ENCODE assay signal across 17 cellular contexts in genomic region chr2:85001595-85001994, GRCh38. TPM values are rescaled to one million over a fixed set of nuclear protein-coding genes. Genes with fewer than 3 reads are reported as not detected.
DNase-seq lines count a peak whose midpoint lies in the region; ATAC-seq, FAIRE-seq and TF ChIP-seq lines count a peak whose summit lies in the region.
"Had no signal": no experiment of that assay in that cellular context is flagged by ENCODE, and none has a peak within 500 bp of the region (broad histone marks: within the 10 kb centered on the region; RNA-seq: fewer than 3 reads in every experiment).

No MANE protein-coding gene starts in this region.

- peak overlapping the region; percentile 42 for H3K27ac Mint-ChIP-seq in stimulated activated naive B cell treated with anti-CD40 and anti-IgM and Interleukin-4, amounts not matched to agents 10 μg/mL and 1 μg/mL and 100 μg/mL, for 72 hours
- H3K27ac Mint-ChIP-seq: stimulated activated memory B cell treated with anti-CD40 and anti-IgM and Interleukin-4, amounts not matched to agents 10 μg/mL and 1 μg/mL and 100 μg/mL, for 72 hours had no signal

- CTCF ChIA-PET in Panc1 (lab: Charles Lee) = interaction anchor here (0.6 kb wide), 1 partner anchor 111 kb away, joined by 4 read pairs; no protein-coding TSS in a partner anchor

- no TSS peak for BruUV-seq in Panc1 (replicated peaks; lab: Mats Ljungman, UMichigan)

- POLR2A ChIA-PET in Panc1 (lab: Charles Lee) = no interaction called here

- H3K36me3 ChIP-seq in Panc1 (ENCODE audit: control insufficient read depth, insufficient read depth, low read length) (no peaks in the 10 kb centered on the region), bronchial epithelial cell (ENCODE audit: control insufficient read depth, insufficient read depth, low read length) (no peaks in the 10 kb centered on the region)
- H3K36me3 ChIP-seq: breast epithelium, spleen, transverse colon had no signal

- TF ChIP-seq CTCF in Panc1 (IDR thresholded peaks at IDR 0.05) (no peak), bronchial epithelial cell (IDR thresholded peaks at IDR 0.05; ENCODE audit: insufficient read depth, low read length, severe bottlenecking) (no peak)

- H3K27me3 ChIP-seq in Panc1 (ENCODE audit: control insufficient read depth, insufficient read depth, low read length) (no peaks in the 10 kb centered on the region), bronchial epithelial cell (ENCODE audit: control insufficient read depth, insufficient read depth, low read length) (no peaks in the 10 kb centered on the region)
- H3K27me3 ChIP-seq: breast epithelium, spleen, transverse colon had no signal

- DNase-seq in left ventricle myocardium superior = no peak
- no peak for DNase-seq in Right ventricle myocardium inferior (ENCODE audit: missing footprints)
- no peak for DNase-seq in Panc1 (ENCODE audit: low read depth, low spot score)
- peak; percentile 51 for DNase-seq in bronchial epithelial cell (ENCODE audit: low read depth)
- DNase-seq in stimulated activated naive B cell treated with anti-CD40 and anti-IgM and Interleukin-4, amounts not matched to agents 10 μg/mL and 1 μg/mL and 100 μg/mL, for 72 hours = no peak
- no peak for DNase-seq in NCI-H1930 (lab: John Stamatoyannopoulos, UW)
- no peak for DNase-seq in Kasumi-1 (lab: John Stamatoyannopoulos, UW)
- DNase-seq: head of caudate nucleus, immature natural killer cell, MV-4-11, NCI-H2081, NCI-H510A treated with DMSO at 0.1 percent for 48 hours, spleen, transverse colon had no signal

- H3K27ac ChIP-seq in Panc1 (ENCODE audit: low read length) = no peak overlapping the region
- H3K27ac ChIP-seq: breast epithelium, spleen, transverse colon had no signal

- in situ Hi-C loops in Panc1 (cut with HindIII; ENCODE audit: low pct_unique_long_range_greater_than_20kb, low sequenced_read_pairs) = no loop called here

- H3K9me3 Mint-ChIP-seq in stimulated activated naive B cell treated with anti-CD40 and anti-IgM and Interleukin-4, amounts not matched to agents 10 μg/mL and 1 μg/mL and 100 μg/mL, for 72 hours = no peaks in the 10 kb centered on the region
- H3K9me3 Mint-ChIP-seq: immature natural killer cell; stimulated activated memory B cell treated with anti-CD40 and anti-IgM and Interleukin-4, amounts not matched to agents 10 μg/mL and 1 μg/mL and 100 μg/mL, for 72 hours had no signal

- H3K9me3 ChIP-seq in Panc1 (ENCODE audit: control insufficient read depth, insufficient read depth, low read depth, low read length) = no peaks in the 10 kb centered on the region
- H3K9me3 ChIP-seq: breast epithelium, spleen, transverse colon had no signal

- H3K36me3 Mint-ChIP-seq in stimulated activated naive B cell treated with anti-CD40 and anti-IgM and Interleukin-4, amounts not matched to agents 10 μg/mL and 1 μg/mL and 100 μg/mL, for 72 hours = peaks cover 5 to 10% of the 10 kb centered on the region in 2 donors
- H3K36me3 Mint-ChIP-seq: immature natural killer cell; stimulated activated memory B cell treated with anti-CD40 and anti-IgM and Interleukin-4, amounts not matched to agents 10 μg/mL and 1 μg/mL and 100 μg/mL, for 72 hours had no signal

- intact Hi-C loops in left ventricle myocardium superior (cut with micrococcal nuclease) (no loop called here), Right ventricle myocardium inferior (cut with DNase I) (no loop called here), Panc1 (cut with micrococcal nuclease; ENCODE audit: unreplicated experiment) (no loop called here)

- H3K4me1 Mint-ChIP-seq in stimulated activated naive B cell treated with anti-CD40 and anti-IgM and Interleukin-4, amounts not matched to agents 10 μg/mL and 1 μg/mL and 100 μg/mL, for 72 hours = peaks cover 13 to 47% of the 10 kb centered on the region in 2 donors
- H3K4me1 Mint-ChIP-seq: neural crest cell had no signal

- no peak overlapping the region for H3K4me3 ChIP-seq in Panc1 (ENCODE audit: low read depth in 2 of 2, low read length in 2 of 2)
- H3K4me3 ChIP-seq in bronchial epithelial cell (ENCODE audit: low read depth, low read length) = no peak overlapping the region
- H3K4me3 ChIP-seq: breast epithelium, spleen, transverse colon had no signal

- H3K27me3 Mint-ChIP-seq in stimulated activated naive B cell treated with anti-CD40 and anti-IgM and Interleukin-4, amounts not matched to agents 10 μg/mL and 1 μg/mL and 100 μg/mL, for 72 hours = no peaks in the 10 kb centered on the region
- H3K27me3 Mint-ChIP-seq: stimulated activated memory B cell treated with anti-CD40 and anti-IgM and Interleukin-4, amounts not matched to agents 10 μg/mL and 1 μg/mL and 100 μg/mL, for 72 hours had no signal

- H3K4me1 ChIP-seq in Panc1 (ENCODE audit: control insufficient read depth, insufficient read depth, low read length) = peaks cover 11% of the 10 kb centered on the region
- H3K4me1 ChIP-seq: breast epithelium had no signal

- peak; percentile 21 for ATAC-seq in left ventricle myocardium superior
- ATAC-seq in Right ventricle myocardium inferior = no peak
- 0 out of 2 replicates have a peak, but pooled peaks have one; percentile 26 for ATAC-seq in Panc1
- ATAC-seq in stimulated activated naive B cell treated with anti-CD40 and anti-IgM and Interleukin-4, amounts not matched to agents 10 μg/mL and 1 μg/mL and 100 μg/mL, for 72 hours (replicated peaks) = no peak
- ATAC-seq: stimulated activated memory B cell treated with anti-CD40 and anti-IgM and Interleukin-4, amounts not matched to agents 10 μg/mL and 1 μg/mL and 100 μg/mL, for 72 hours had no signal

- no peak overlapping the region for H3K4me3 Mint-ChIP-seq in stimulated activated naive B cell treated with anti-CD40 and anti-IgM and Interleukin-4, amounts not matched to agents 10 μg/mL and 1 μg/mL and 100 μg/mL, for 72 hours
- H3K4me3 Mint-ChIP-seq: neural crest cell; stimulated activated memory B cell treated with anti-CD40 and anti-IgM and Interleukin-4, amounts not matched to agents 10 μg/mL and 1 μg/mL and 100 μg/mL, for 72 hours had no signal

- no peak for FAIRE-seq in bronchial epithelial cell (lab: Jason Lieb, UNC)

RNA-seq across cellular contexts. Expression of gene KCMF1, which starts 30.6 kb away (rescaled TPM):
- 94.3 TPM for total RNA-seq in left ventricle myocardium superior
- 87.5 TPM for total RNA-seq in Right ventricle myocardium inferior
- 163 TPM for total RNA-seq in Panc1 (2021; ENCODE audit: unreplicated experiment)
- polyA plus RNA-seq in Panc1 (2012; ENCODE audit: insufficient read length) = 73.4 TPM
- total RNA-seq in bronchial epithelial cell = 174 and 180 TPM in 2 replicates

Comparison
In these comparisons a context has a peak if more than half of its experiments do, and no peak if none do; other contexts are left out.
1. ATAC-seq: peak in left ventricle myocardium superior (single experiment) and Panc1 (single experiment); none in Right ventricle myocardium inferior (single experiment) and stimulated activated naive B cell treated with anti-CD40 and anti-IgM and Interleukin-4, amounts not matched to agents 10 μg/mL and 1 μg/mL and 100 μg/mL, for 72 hours (0 of 2).